27 cellular contexts compared by ENCODE assay signal in genomic region chr9:133476036-133476435, GRCh38. TPM values are rescaled to one million over a fixed set of nuclear protein-coding genes. Genes with fewer than 3 reads are reported as not detected.
"Had no signal": no experiment of that assay in that cellular context is flagged by ENCODE, and none has a peak within 500 bp of the region (broad histone marks: within the 10 kb centered on the region; RNA-seq: fewer than 3 reads in every experiment).

No MANE protein-coding gene starts in this region.

- DNase-seq: activated CD4-positive, alpha-beta T cell treated with anti-CD3 and anti-CD28 coated beads for 48 hours; activated CD4-positive, CD25-positive, alpha-beta regulatory T cell; activated CD8-positive, alpha-beta T cell treated with anti-CD3 and anti-CD28 coated beads, Interleukin-2, amount 10 ng/mL, durations not matched to agents 7 days and 5 days; activated naive CD4-positive, alpha-beta T cell treated with anti-CD3 and anti-CD28 coated beads, Interleukin-2, amount 10 ng/mL, durations not matched to agents 7 days and 5 days; activated naive CD8-positive, alpha-beta T cell treated with anti-CD3 and anti-CD28 coated beads, Interleukin-2, amount 50 U/mL, for 24 hours; activated T-cell treated with anti-CD3 and anti-CD28 coated beads, Interleukin-2, amount 50 U/mL, for 4 hours; heart right ventricle; immature natural killer cell; left ventricle myocardium superior; mesendoderm; retina; stimulated activated CD4-positive, alpha-beta T cell treated with anti-CD3 and anti-CD28 coated beads, Interleukin-12 subunit alpha, Interleukin-12 subunit beta, amount 100 ng/mL, for 4 hours; stimulated activated CD4-positive, alpha-beta T cell treated with anti-CD3 and anti-CD28 coated beads, Interleukin-1b, Interleukin-23, amount 100 ng/mL, for 48 hours; stimulated activated CD8-positive, alpha-beta memory T cell treated with anti-CD3 and anti-CD28 coated beads, Interleukin-4, amount 100 ng/mL, for 48 hours; stimulated activated naive CD8-positive, alpha-beta T cell treated with anti-CD3 and anti-CD28 coated beads, Interleukin-15, Interleukin-2, amounts not matched to agents 100 U/mL and 50 U/mL, for 24 hours; substantia nigra; T-helper 1 cell; T-helper 9 cell; tibial artery had no signal

- H3K36me3 ChIP-seq: tibial artery had no signal

- H3K4me3 Mint-ChIP-seq: activated CD8-positive, alpha-beta T cell treated with anti-CD3 and anti-CD28 coated beads, Interleukin-2, amount 10 ng/mL, durations not matched to agents 7 days and 5 days; activated naive CD4-positive, alpha-beta T cell treated with anti-CD3 and anti-CD28 coated beads, Interleukin-2, amount 10 ng/mL, durations not matched to agents 7 days and 5 days; activated naive CD8-positive, alpha-beta T cell treated with anti-CD3 and anti-CD28 coated beads, Interleukin-2, amount 50 U/mL, for 24 hours; activated T-cell treated with anti-CD3 and anti-CD28 coated beads, Interleukin-2, amount 50 U/mL, for 4 hours; central memory CD8-positive, alpha-beta T cell; immature natural killer cell; nephron had no signal

- H3K27ac ChIP-seq: ascending aorta, coronary artery, heart right ventricle, tibial artery had no signal

- H3K9me3 Mint-ChIP-seq: activated naive CD4-positive, alpha-beta T cell treated with anti-CD3 and anti-CD28 coated beads, Interleukin-2, amount 10 ng/mL, durations not matched to agents 7 days and 5 days; activated naive CD8-positive, alpha-beta T cell treated with anti-CD3 and anti-CD28 coated beads, Interleukin-2, amount 50 U/mL, for 24 hours; activated T-cell treated with anti-CD3 and anti-CD28 coated beads, Interleukin-2, amount 50 U/mL, for 4 hours; central memory CD8-positive, alpha-beta T cell; immature natural killer cell; nephron had no signal

- H3K27me3 ChIP-seq: ascending aorta, tibial artery had no signal

- H3K27ac Mint-ChIP-seq: activated CD8-positive, alpha-beta T cell treated with anti-CD3 and anti-CD28 coated beads, Interleukin-2, amount 10 ng/mL, durations not matched to agents 7 days and 5 days; activated naive CD4-positive, alpha-beta T cell treated with anti-CD3 and anti-CD28 coated beads, Interleukin-2, amount 10 ng/mL, durations not matched to agents 7 days and 5 days; activated naive CD8-positive, alpha-beta T cell treated with anti-CD3 and anti-CD28 coated beads, Interleukin-2, amount 50 U/mL, for 24 hours; immature natural killer cell; nephron had no signal

- H3K36me3 Mint-ChIP-seq: activated naive CD4-positive, alpha-beta T cell treated with anti-CD3 and anti-CD28 coated beads, Interleukin-2, amount 10 ng/mL, durations not matched to agents 7 days and 5 days; immature natural killer cell had no signal

- H3K4me3 ChIP-seq: ascending aorta, coronary artery, tibial artery had no signal

- H3K4me1 Mint-ChIP-seq: nephron had no signal

- H3K9me3 ChIP-seq: ascending aorta, heart right ventricle, tibial artery had no signal

- H3K27me3 Mint-ChIP-seq: activated naive CD8-positive, alpha-beta T cell treated with anti-CD3 and anti-CD28 coated beads, Interleukin-2, amount 50 U/mL, for 24 hours; central memory CD8-positive, alpha-beta T cell had no signal

- ATAC-seq: activated CD8-positive, alpha-beta T cell treated with anti-CD3 and anti-CD28 coated beads, Interleukin-2, amount 10 ng/mL, durations not matched to agents 7 days and 5 days; activated naive CD8-positive, alpha-beta T cell treated with anti-CD3 and anti-CD28 coated beads, Interleukin-2, amount 50 U/mL, for 24 hours; activated T-cell treated with anti-CD3 and anti-CD28 coated beads, Interleukin-2, amount 50 U/mL, for 4 hours; heart right ventricle; left ventricle myocardium superior; stimulated activated naive CD8-positive, alpha-beta T cell treated with anti-CD3 and anti-CD28 coated beads, Interleukin-15, Interleukin-2, amounts not matched to agents 100 U/mL and 50 U/mL, for 24 hours had no signal

RNA-seq across cellular contexts. Expression of gene MYMK, which starts 48.7 kb away (rescaled TPM):
- total RNA-seq: activated CD8-positive, alpha-beta T cell treated with anti-CD3 and anti-CD28 coated beads, Interleukin-2, amount 10 ng/mL, durations not matched to agents 7 days and 5 days; activated T-cell treated with anti-CD3 and anti-CD28 coated beads, Interleukin-2, amount 50 U/mL, for 4 hours; ascending aorta; frontal cortex; heart right ventricle; left ventricle myocardium superior; omental fat pad; posterior vena cava had no signal
- polyA plus RNA-seq: esophagus, heart right ventricle, immature natural killer cell had no signal
